Comparison of ENCODE assay signal across 26 cellular contexts in genomic region chr12:114391088-114391487, GRCh38. TPM values are rescaled to one million over a fixed set of nuclear protein-coding genes. Genes with fewer than 3 reads are reported as not detected.
"Had no signal": no experiment of that assay in that cellular context is flagged by ENCODE, and none has a peak within 500 bp of the region (broad histone marks: within the 10 kb centered on the region; RNA-seq: fewer than 3 reads in every experiment).

No MANE protein-coding gene starts in this region.

- H3K9me3 Mint-ChIP-seq: endodermal cell; stimulated activated memory B cell treated with anti-CD40 and anti-IgM and Interleukin-4, amounts not matched to agents 10 μg/mL and 1 μg/mL and 100 μg/mL, for 72 hours; stimulated activated naive CD8-positive, alpha-beta T cell treated with anti-CD3 and anti-CD28 coated beads, Interleukin-15, amount 100 ng/mL, for 72 hours had no signal

- H3K27ac Mint-ChIP-seq: endodermal cell; immature natural killer cell; naive thymus-derived CD4-positive, alpha-beta T cell; nephron progenitor cell; stimulated activated memory B cell treated with anti-CD40 and anti-IgM and Interleukin-4, amounts not matched to agents 10 μg/mL and 1 μg/mL and 100 μg/mL, for 72 hours; stimulated activated naive CD8-positive, alpha-beta T cell treated with anti-CD3 and anti-CD28 coated beads, Interleukin-15, amount 100 ng/mL, for 72 hours had no signal

- H3K27ac ChIP-seq: psoas muscle, spleen, testis, tibial nerve, upper lobe of right lung had no signal

- ATAC-seq: naive thymus-derived CD4-positive, alpha-beta T cell; psoas muscle; sciatic nerve; stimulated activated memory B cell treated with anti-CD40 and anti-IgM and Interleukin-4, amounts not matched to agents 10 μg/mL and 1 μg/mL and 100 μg/mL, for 72 hours; stimulated activated naive CD8-positive, alpha-beta T cell treated with anti-CD3 and anti-CD28 coated beads, Interleukin-15, amount 100 ng/mL, for 72 hours; upper lobe of right lung had no signal

- H3K27me3 ChIP-seq: testis had no signal

- H3K4me1 ChIP-seq: psoas muscle, testis, upper lobe of right lung had no signal

- H3K4me3 Mint-ChIP-seq: endodermal cell; immature natural killer cell; naive thymus-derived CD4-positive, alpha-beta T cell; nephron progenitor cell; stimulated activated memory B cell treated with anti-CD40 and anti-IgM and Interleukin-4, amounts not matched to agents 10 μg/mL and 1 μg/mL and 100 μg/mL, for 72 hours; stimulated activated naive CD8-positive, alpha-beta T cell treated with anti-CD3 and anti-CD28 coated beads, Interleukin-15, amount 100 ng/mL, for 72 hours had no signal

- H3K4me3 ChIP-seq: coronary artery, psoas muscle, spleen, testis, tibial nerve, upper lobe of right lung had no signal

- H3K4me1 Mint-ChIP-seq: immature natural killer cell; naive thymus-derived CD4-positive, alpha-beta T cell; stimulated activated memory B cell treated with anti-CD40 and anti-IgM and Interleukin-4, amounts not matched to agents 10 μg/mL and 1 μg/mL and 100 μg/mL, for 72 hours; stimulated activated naive CD8-positive, alpha-beta T cell treated with anti-CD3 and anti-CD28 coated beads, Interleukin-15, amount 100 ng/mL, for 72 hours had no signal

- H3K36me3 ChIP-seq: spleen, tibial nerve, upper lobe of right lung had no signal

- DNase-seq: effector CD4-positive, alpha-beta T cell; endodermal cell; immature natural killer cell; mammary epithelial cell; naive thymus-derived CD4-positive, alpha-beta T cell; nephron progenitor cell; psoas muscle; retina; spleen; stimulated activated CD4-positive, alpha-beta T cell treated with anti-CD3 and anti-CD28 coated beads, Interleukin-15, amount 100 ng/mL, for 24 hours; stimulated activated CD4-positive, alpha-beta T cell treated with anti-CD3 and anti-CD28 coated beads, Interleukin-1b, Interleukin-23, amount 100 ng/mL, for 48 hours; stimulated activated CD4-positive, alpha-beta T cell treated with anti-CD3 and anti-CD28 coated beads, Interleukin-4, amount 100 ng/mL, for 24 hours; stimulated activated naive CD8-positive, alpha-beta T cell treated with anti-CD3 and anti-CD28 coated beads, Interleukin-15, amount 100 ng/mL, for 72 hours; testis; upper lobe of right lung had no signal

- H3K9me3 ChIP-seq: psoas muscle, spleen, testis, tibial nerve, upper lobe of right lung had no signal

- H3K36me3 Mint-ChIP-seq: immature natural killer cell; stimulated activated memory B cell treated with anti-CD40 and anti-IgM and Interleukin-4, amounts not matched to agents 10 μg/mL and 1 μg/mL and 100 μg/mL, for 72 hours had no signal

RNA-seq across cellular contexts. Expression of gene TBX5, which starts 14.9 kb away (rescaled TPM):
- total RNA-seq: chondrocyte; dermis microvascular lymphatic vessel endothelial cell; endodermal cell; endothelial cell of umbilical vein; liver; mammary epithelial cell; mesenteric fat pad; mononuclear cell; naive thymus-derived CD4-positive, alpha-beta T cell; osteoblast; sciatic nerve; spleen; tibial nerve had no signal
